2 cellular contexts compared by ENCODE assay signal in the genomic region with DNA sequence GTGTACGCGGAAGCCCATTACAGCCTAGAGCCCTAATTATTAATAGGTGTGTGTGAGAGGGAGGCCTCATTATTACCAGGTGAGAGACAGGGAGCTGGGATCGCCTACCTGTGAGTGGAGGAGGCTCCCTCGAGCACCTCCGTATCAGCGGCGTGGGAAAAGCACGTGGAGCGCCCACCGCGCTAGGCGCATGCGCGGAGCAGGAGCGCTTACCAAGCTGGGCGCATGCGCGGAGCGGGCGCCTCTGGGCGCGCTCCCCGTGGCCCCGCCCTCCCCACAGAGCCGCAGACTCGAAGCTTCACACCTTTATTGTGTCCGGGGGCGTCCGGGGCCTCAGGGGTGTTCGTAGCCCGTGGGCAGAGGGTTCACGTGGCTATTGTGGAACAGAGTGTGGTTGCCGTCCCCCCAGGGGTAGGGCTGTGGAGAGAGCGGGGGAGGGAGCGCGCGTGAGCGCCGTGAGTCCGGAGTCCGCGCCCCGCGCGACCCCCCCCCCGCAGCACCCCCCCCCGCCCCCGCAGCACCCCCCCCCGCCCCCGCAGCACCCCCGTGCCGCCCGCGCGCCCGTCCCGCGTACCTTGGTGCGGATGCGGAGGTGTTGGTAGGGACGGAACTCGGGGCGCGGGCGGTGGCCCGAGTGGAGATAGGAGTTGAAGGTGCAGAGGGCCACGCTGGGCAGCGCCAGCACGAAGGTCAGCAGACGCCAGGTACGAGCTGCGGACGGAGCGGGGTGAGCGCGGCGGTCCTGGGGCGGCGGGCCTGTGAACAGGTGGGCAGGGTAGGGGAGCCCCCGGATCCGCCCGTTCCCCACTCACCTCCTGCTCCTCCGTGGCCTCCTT.
TF ChIP-seq lines count a peak whose summit lies in the region.

No MANE protein-coding gene starts in this region.

TF ChIP-seq in liver, 16 proteins besides CTCF, POLR2A, EP300 and RAD21:
- TF ChIP-seq GABPA (IDR thresholded peaks at IDR 0.05 in 1 of 2, conservative IDR thresholded peaks at IDR 0.05 in 1 of 2) (no peak), HNF4A (conservative IDR thresholded peaks at IDR 0.05) (peak in 1 of 2 donors; percentile 25), RXRA (IDR thresholded peaks at IDR 0.05) (no peak), TAF1 (conservative IDR thresholded peaks at IDR 0.05) (no peak), JUND (IDR thresholded peaks at IDR 0.05) (no peak), FOXA2 (IDR thresholded peaks at IDR 0.05) (no peak)
- TF ChIP-seq, protein P1, sequence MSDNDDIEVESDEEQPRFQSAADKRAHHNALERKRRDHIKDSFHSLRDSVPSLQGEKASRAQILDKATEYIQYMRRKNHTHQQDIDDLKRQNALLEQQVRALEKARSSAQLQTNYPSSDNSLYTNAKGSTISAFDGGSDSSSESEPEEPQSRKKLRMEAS (IDR thresholded peaks at IDR 0.05) = peak; percentile 44
TF ChIP-seq in liver: peak in this region for 2.

TF ChIP-seq in HepG2, 621 proteins besides CTCF, POLR2A, EP300 and RAD21:
- no peak for TF ChIP-seq HNRNPL (IDR thresholded peaks at IDR 0.05; ENCODE audit: low read depth, low read length)
- TF ChIP-seq ZNF761 (CRISPR knock-in tag; conservative IDR thresholded peaks at IDR 0.05) = no peak
- TF ChIP-seq NR1H2 (CRISPR knock-in tag; IDR thresholded peaks at IDR 0.05; ENCODE audit: borderline replicate concordance, low read depth) = no peak
